In the genomic region with DNA sequence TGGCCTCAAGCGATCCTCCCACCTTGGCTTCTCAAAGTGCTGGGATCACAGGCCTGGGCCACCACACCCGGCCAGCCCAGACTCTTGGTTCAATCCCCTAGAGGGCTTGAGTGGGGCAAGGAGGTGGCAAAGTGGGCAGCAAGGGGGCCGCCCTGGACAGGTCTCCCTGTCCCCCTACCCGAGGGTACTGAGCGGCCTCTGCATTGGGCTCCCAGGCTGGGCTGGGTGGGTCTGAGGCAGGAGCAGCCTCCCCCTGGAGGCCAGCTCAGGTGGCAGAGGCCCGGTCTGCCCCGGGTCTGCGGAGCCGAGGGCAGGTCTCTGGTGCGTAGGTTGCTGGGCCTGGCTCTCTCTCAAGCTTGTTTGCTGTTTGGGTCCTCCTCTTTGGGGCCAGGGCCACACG, we compare ENCODE assay signal across 19 cellular contexts. TPM values are rescaled to one million over a fixed set of nuclear protein-coding genes. Genes with fewer than 3 reads are reported as not detected.
A peak's percentile ranks its signal among the peaks of the same experiment; 100 is the strongest.
DNase-seq lines count a peak whose midpoint lies in the region; ATAC-seq and TF ChIP-seq lines count a peak whose summit lies in the region.
"Had no signal": no experiment of that assay in that cellular context is flagged by ENCODE, and none has a peak within 500 bp of the region (broad histone marks: within the 10 kb centered on the region; RNA-seq: fewer than 3 reads in every experiment).

No MANE protein-coding gene starts in this region.

- no peaks in the 10 kb centered on the region for H3K9me3 Mint-ChIP-seq in GM23338
- no peaks in the 10 kb centered on the region for H3K9me3 Mint-ChIP-seq in endodermal cell
- H3K9me3 Mint-ChIP-seq in nephron: no peaks in the 10 kb centered on the region
- no peaks in the 10 kb centered on the region for H3K9me3 Mint-ChIP-seq in activated CD4-positive, alpha-beta T cell treated with anti-CD3 and anti-CD28 coated beads, Interleukin-2, amount 10 ng/mL, durations not matched to agents 24 days and 14 days
- H3K9me3 Mint-ChIP-seq: CD8-positive, alpha-beta T cell; HFFc6 had no signal

- no peaks in the 10 kb centered on the region for H3K9me2 ChIP-seq in GM23338 (ENCODE audit: insufficient read depth)

- no peak overlapping the region for H3K9ac ChIP-seq in endodermal cell (ENCODE audit: extremely low read depth, low read length, poor library complexity, severe bottlenecking)
- H3K9ac ChIP-seq: BLaER1 treated with 17β-estradiol and CSF1 and Interleukin-3, amounts not matched to agents 10 nM and 100 nM had no signal

- intact Hi-C loops in activated CD4-positive, alpha-beta T cell treated with anti-CD3 and anti-CD28 coated beads, Interleukin-2, amount 10 ng/mL, durations not matched to agents 24 days and 14 days (cut with micrococcal nuclease): no loop called here

- H3K4me2 ChIP-seq in GM23338: no peak overlapping the region

- no peaks in the 10 kb centered on the region for H3K79me2 ChIP-seq in GM23338 (replicated peaks; ENCODE audit: insufficient read depth)

- DNase-seq in GM23338 (ENCODE audit: low spot score) (peak; percentile 36), endodermal cell (no peak), kidney glomerular epithelial cell (lab: John Stamatoyannopoulos, UW) (no peak), hippocampal formation (lab: John Stamatoyannopoulos, UW) (no peak)
- DNase-seq in activated CD4-positive, alpha-beta T cell treated with anti-CD3 and anti-CD28 coated beads, Interleukin-2, amount 10 ng/mL, durations not matched to agents 24 days and 14 days: no peak
- DNase-seq: 8988T; Calu3; CD8-positive, alpha-beta T cell; DMS79 treated with DMSO at 0.1 percent for 48 hours; GF-D8; GOT3; H7; HFFc6 had no signal

- ATAC-seq in GM23338: peak; percentile 28
- ATAC-seq in HG03280 (IDR thresholded peaks at IDR 0.05; ENCODE audit: unreplicated experiment): no peak
- ATAC-seq: CD8-positive, alpha-beta T cell; HCT116 had no signal

- no peaks in the 10 kb centered on the region for H4K20me1 ChIP-seq in GM23338 (replicated peaks; ENCODE audit: insufficient read depth)
- H4K20me1 ChIP-seq: BLaER1 treated with 17β-estradiol and CSF1 and Interleukin-3, amounts not matched to agents 10 nM and 100 nM had no signal

- no peaks in the 10 kb centered on the region for H3K36me3 Mint-ChIP-seq in GM23338 (ENCODE audit: low read depth)
- H3K36me3 Mint-ChIP-seq in endodermal cell (ENCODE audit: low read depth): no peaks in the 10 kb centered on the region
- no peaks in the 10 kb centered on the region for H3K36me3 Mint-ChIP-seq in nephron (ENCODE audit: low read depth)
- no peaks in the 10 kb centered on the region for H3K36me3 Mint-ChIP-seq in activated CD4-positive, alpha-beta T cell treated with anti-CD3 and anti-CD28 coated beads, Interleukin-2, amount 10 ng/mL, durations not matched to agents 24 days and 14 days (ENCODE audit: low read depth)
- H3K36me3 Mint-ChIP-seq: CD8-positive, alpha-beta T cell had no signal

- H3F3A ChIP-seq in GM23338 (replicated peaks; ENCODE audit: low read depth): no peaks in the 10 kb centered on the region

- H3K27ac Mint-ChIP-seq in GM23338: no peak overlapping the region
- H3K27ac Mint-ChIP-seq in endodermal cell: peak overlapping the region; percentile 91
- H3K27ac Mint-ChIP-seq in nephron: peak overlapping the region in 2 of 3 experiments; percentile 51 to 54
- no peak overlapping the region for H3K27ac Mint-ChIP-seq in activated CD4-positive, alpha-beta T cell treated with anti-CD3 and anti-CD28 coated beads, Interleukin-2, amount 10 ng/mL, durations not matched to agents 24 days and 14 days
- H3K27ac Mint-ChIP-seq: CD8-positive, alpha-beta T cell; HFFc6 had no signal

- H3K4me3 ChIP-seq in GM23338 (no peak overlapping the region), endodermal cell (ENCODE audit: low read length) (no peak overlapping the region)
- H3K4me3 ChIP-seq: BLaER1 treated with 17β-estradiol and CSF1 and Interleukin-3, amounts not matched to agents 10 nM and 100 nM had no signal

- no peak for TF ChIP-seq CTCF in GM23338 (conservative IDR thresholded peaks at IDR 0.05; ENCODE audit: low read depth in 2 of 2)
- TF ChIP-seq CTCF in endodermal cell (conservative IDR thresholded peaks at IDR 0.05): no peak
- TF ChIP-seq CTCF in nephron (IDR thresholded peaks at IDR 0.05; ENCODE audit: unreplicated experiment in 3 of 3): no peak

- H3K4me1 ChIP-seq in GM23338 (ENCODE audit: insufficient read depth): no peaks in the 10 kb centered on the region
- H3K4me1 ChIP-seq in endodermal cell (ENCODE audit: control insufficient read depth, insufficient read depth, low read length): peaks cover 18% of the 10 kb centered on the region

- H3K27me3 Mint-ChIP-seq in GM23338 (ENCODE audit: insufficient read depth, low read depth, poor library complexity) (peaks cover 10% of the 10 kb centered on the region), endodermal cell (ENCODE audit: insufficient read depth) (no peaks in the 10 kb centered on the region), nephron (ENCODE audit: low read depth) (peaks cover 10% of the 10 kb centered on the region)
- H3K27me3 Mint-ChIP-seq in activated CD4-positive, alpha-beta T cell treated with anti-CD3 and anti-CD28 coated beads, Interleukin-2, amount 10 ng/mL, durations not matched to agents 24 days and 14 days: no peaks in the 10 kb centered on the region

- H3K27me3 ChIP-seq in GM23338 (ENCODE audit: insufficient read depth) (no peaks in the 10 kb centered on the region), endodermal cell (ENCODE audit: control insufficient read depth, insufficient read depth, low read length, poor library complexity, severe bottlenecking) (no peaks in the 10 kb centered on the region)
- H3K27me3 ChIP-seq: BLaER1 treated with 17β-estradiol and CSF1 and Interleukin-3, amounts not matched to agents 10 nM and 100 nM had no signal

- no peak overlapping the region for H2AFZ ChIP-seq in GM23338

- H3K4me1 Mint-ChIP-seq in GM23338: no peaks in the 10 kb centered on the region
- H3K4me1 Mint-ChIP-seq in endodermal cell: peaks cover 17% of the 10 kb centered on the region
- peaks cover 5% of the 10 kb centered on the region for H3K4me1 Mint-ChIP-seq in nephron
- H3K4me1 Mint-ChIP-seq in activated CD4-positive, alpha-beta T cell treated with anti-CD3 and anti-CD28 coated beads, Interleukin-2, amount 10 ng/mL, durations not matched to agents 24 days and 14 days: no peaks in the 10 kb centered on the region

- H3K9me3 ChIP-seq in endodermal cell (ENCODE audit: control insufficient read depth, low read length): no peaks in the 10 kb centered on the region
- H3K9me3 ChIP-seq: BLaER1 treated with 17β-estradiol and CSF1 and Interleukin-3, amounts not matched to agents 10 nM and 100 nM had no signal

- H3K27ac ChIP-seq in GM23338 (ENCODE audit: low read depth): no peak overlapping the region
- no peak overlapping the region for H3K27ac ChIP-seq in endodermal cell (ENCODE audit: low read depth, low read length)
- H3K27ac ChIP-seq: BLaER1 treated with 17β-estradiol and CSF1 and Interleukin-3, amounts not matched to agents 10 nM and 100 nM had no signal

- H3K4me3 Mint-ChIP-seq in GM23338 (no peak overlapping the region), endodermal cell (peak overlapping the region; percentile 37), nephron (no peak overlapping the region)
- H3K4me3 Mint-ChIP-seq in activated CD4-positive, alpha-beta T cell treated with anti-CD3 and anti-CD28 coated beads, Interleukin-2, amount 10 ng/mL, durations not matched to agents 24 days and 14 days: no peak overlapping the region
- H3K4me3 Mint-ChIP-seq: CD8-positive, alpha-beta T cell; HFFc6 had no signal

- no peaks in the 10 kb centered on the region for H3K36me3 ChIP-seq in GM23338 (ENCODE audit: insufficient read depth)
- H3K36me3 ChIP-seq in endodermal cell (ENCODE audit: control insufficient read depth, insufficient read depth, low read length): no peaks in the 10 kb centered on the region
- H3K36me3 ChIP-seq: BLaER1 treated with 17β-estradiol and CSF1 and Interleukin-3, amounts not matched to agents 10 nM and 100 nM had no signal

- 88 to 91% methylated on average over 4 to 11 of the region's 11 CpGs for WGBS in endodermal cell (ENCODE audit: insufficient coverage in 1 of 2, insufficient read length in 1 of 2), 2 experiments

TF ChIP-seq in GM23338, 12 proteins besides CTCF, POLR2A, EP300 and RAD21 (continues in another document):
- TF ChIP-seq CREB1 (CRISPR knock-in tag; IDR thresholded peaks at IDR 0.05; ENCODE audit: low read depth) (no peak), EZH2 (IDR thresholded peaks at IDR 0.05; ENCODE audit: low read depth, unreplicated experiment) (no peak), JUNB (IDR thresholded peaks at IDR 0.05; ENCODE audit: unreplicated experiment) (no peak), POLR2AphosphoS5 (IDR thresholded peaks at IDR 0.05; ENCODE audit: low read depth) (no peak), NANOG (IDR thresholded peaks at IDR 0.05; ENCODE audit: borderline replicate concordance) (no peak)

RNA-seq across cellular contexts. Expression of gene CCDC188, which starts 22.4 kb away (rescaled TPM):
- not detected in 2 replicates for total RNA-seq in GM23338 (2014; rRNA removed; shearing (Covaris generic))
- polyA plus RNA-seq in GM23338 (2016; fragmentation: Nextera tagmentation; extraction: Ambion mirVana): not detected in 2 replicates
- not detected for total RNA-seq in endodermal cell
- polyA plus RNA-seq in endodermal cell (2013, experiment 1 of 2): 2.2 TPM
- 0.87 TPM for polyA plus RNA-seq in endodermal cell (2013, experiment 2 of 2)
- 0.14 TPM in 1 of 2 replicates, not detected in the other for total RNA-seq in activated CD4-positive, alpha-beta T cell treated with anti-CD3 and anti-CD28 coated beads, Interleukin-2, amount 10 ng/mL, durations not matched to agents 24 days and 14 days
- total RNA-seq: A673; Calu3; CD8-positive, alpha-beta T cell; H7 had no signal
- polyA plus RNA-seq: AG04450 had no signal

RNA-seq across cellular contexts. Expression of gene ZDHHC8, which starts 41.6 kb away (rescaled TPM):
- total RNA-seq in GM23338 (2014; rRNA removed; shearing (Covaris generic)): 26.1 and 47.6 TPM in 2 replicates
- 13.7 and 22.1 TPM in 2 replicates for polyA plus RNA-seq in GM23338 (2016; fragmentation: Nextera tagmentation; extraction: Ambion mirVana)
- total RNA-seq in endodermal cell: 10 to 100 TPM; 82.2 to 82.3 TPM
- polyA plus RNA-seq in endodermal cell (2013, experiment 1 of 2): 70.4 TPM
- polyA plus RNA-seq in endodermal cell (2013, experiment 2 of 2): 56.8 TPM
- 95.2 and 100 TPM in 2 replicates for total RNA-seq in activated CD4-positive, alpha-beta T cell treated with anti-CD3 and anti-CD28 coated beads, Interleukin-2, amount 10 ng/mL, durations not matched to agents 24 days and 14 days

RNA-seq across cellular contexts. Expression of gene TRMT2A, which starts 56.2 kb away (rescaled TPM):
- total RNA-seq in GM23338 (2014; rRNA removed; shearing (Covaris generic)): 56.4 and 61.3 TPM in 2 replicates
- polyA plus RNA-seq in GM23338 (2016; fragmentation: Nextera tagmentation; extraction: Ambion mirVana): 41.3 and 42.9 TPM in 2 replicates
- total RNA-seq in endodermal cell: 10 to 100 TPM; 45.6 to 55.2 TPM
- 44.3 TPM for polyA plus RNA-seq in endodermal cell (2013, experiment 1 of 2)
- 33.8 TPM for polyA plus RNA-seq in endodermal cell (2013, experiment 2 of 2)
- total RNA-seq in activated CD4-positive, alpha-beta T cell treated with anti-CD3 and anti-CD28 coated beads, Interleukin-2, amount 10 ng/mL, durations not matched to agents 24 days and 14 days: 125 and 135 TPM in 2 replicates

RNA-seq across cellular contexts. Expression of gene RANBP1, which starts 57.3 kb away (rescaled TPM):
- total RNA-seq in GM23338 (2014; rRNA removed; shearing (Covaris generic)): 987 and 1,206 TPM in 2 replicates
- 988 and 1,014 TPM in 2 replicates for polyA plus RNA-seq in GM23338 (2016; fragmentation: Nextera tagmentation; extraction: Ambion mirVana)
- 100 to 1,000 TPM; 320 to 415 TPM for total RNA-seq in endodermal cell
- polyA plus RNA-seq in endodermal cell (2013, experiment 1 of 2): 514 TPM
- 506 TPM for polyA plus RNA-seq in endodermal cell (2013, experiment 2 of 2)
- 488 and 500 TPM in 2 replicates for total RNA-seq in activated CD4-positive, alpha-beta T cell treated with anti-CD3 and anti-CD28 coated beads, Interleukin-2, amount 10 ng/mL, durations not matched to agents 24 days and 14 days

Comparison
In these comparisons a context has a peak if more than half of its experiments do, and no peak if none do; other contexts are left out.
1. H3K27ac Mint-ChIP-seq: peak in endodermal cell (single experiment) and nephron (2 of 3); none in GM23338 (single experiment) and activated CD4-positive, alpha-beta T cell treated with anti-CD3 and anti-CD28 coated beads, Interleukin-2, amount 10 ng/mL, durations not matched to agents 24 days and 14 days (single experiment).